In the genomic region with DNA sequence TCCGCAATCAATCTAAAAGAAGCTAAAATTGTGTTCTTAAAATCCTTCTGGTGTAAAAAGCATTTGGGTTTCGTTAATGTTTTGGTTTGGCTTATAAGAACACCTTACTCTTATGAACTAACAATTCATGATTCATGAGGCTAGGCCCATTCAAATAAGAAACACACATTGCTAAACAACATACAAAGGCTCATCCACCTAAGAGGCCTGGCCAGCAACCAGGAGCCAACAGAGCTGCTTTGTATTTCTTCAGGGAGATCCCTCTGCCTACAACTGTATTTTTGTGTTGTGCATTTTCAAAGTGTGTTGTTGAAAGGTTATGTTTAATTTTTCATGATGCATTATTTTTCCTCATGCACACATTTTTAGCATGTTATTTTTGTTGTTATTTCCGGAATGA, we compare ENCODE assay signal across 15 cellular contexts.
"Had no signal": no experiment of that assay in that cellular context is flagged by ENCODE, and none has a peak within 500 bp of the region (broad histone marks: within the 10 kb centered on the region; RNA-seq: fewer than 3 reads in every experiment).

No MANE protein-coding gene starts in this region.

- H3K27me3 ChIP-seq: ovary, tibial nerve, vagina had no signal

- H3K27ac ChIP-seq: ovary, tibial nerve, vagina had no signal

- H3K4me3 ChIP-seq: ovary, tibial nerve, vagina had no signal

- ATAC-seq: activated CD4-positive, CD25-positive, alpha-beta regulatory T cell treated with anti-CD3 and anti-CD28 coated beads, Interleukin-2, amount 50 U/mL, for 24 hours; activated T-cell treated with anti-CD3 and anti-CD28 coated beads, Interleukin-2, amount 50 U/mL, for 72 hours; effector memory CD8-positive, alpha-beta T cell had no signal

- H3K9me3 ChIP-seq: ovary, vagina had no signal

- H3K36me3 ChIP-seq: ovary, tibial nerve, vagina had no signal

- DNase-seq: activated CD8-positive, alpha-beta memory T cell treated with anti-CD3 and anti-CD28 coated beads, Interleukin-2, amount 50 U/mL, for 4 hours; activated gamma-delta T cell treated with Interleukin-2 at 50 U/mL for 16 hours; activated naive CD8-positive, alpha-beta T cell treated with anti-CD3 and anti-CD28 coated beads, Interleukin-2, amount 10 ng/mL, durations not matched to agents 7 days and 5 days; activated T-cell treated with anti-CD3 and anti-CD28 coated beads, Interleukin-2, amount 50 U/mL, for 72 hours; aorta; cortex of kidney; effector memory CD8-positive, alpha-beta T cell; immature natural killer cell; mesenchymal stem cell; ovary; stimulated activated CD4-positive, alpha-beta T cell treated with anti-CD3 and anti-CD28 coated beads, Interleukin-15, amount 100 ng/mL, for 24 hours; stimulated activated CD4-positive, alpha-beta T cell treated with anti-CD3 and anti-CD28 coated beads, Interleukin-4, amount 100 ng/mL, for 4 hours had no signal
